ENCODE assay signal across 9 cellular contexts in genomic region chr1:201501144-201501543, GRCh38. TPM values are rescaled to one million over a fixed set of nuclear protein-coding genes. Genes with fewer than 3 reads are reported as not detected.
DNase-seq lines count a peak whose midpoint lies in the region; ATAC-seq and TF ChIP-seq lines count a peak whose summit lies in the region.
"Had no signal": no experiment of that assay in that cellular context is flagged by ENCODE, and none has a peak within 500 bp of the region (broad histone marks: within the 10 kb centered on the region; RNA-seq: fewer than 3 reads in every experiment).

No MANE protein-coding gene starts in this region.

- TF ChIP-seq CTCF in heart right ventricle (IDR thresholded peaks at IDR 0.05), result no peak
- TF ChIP-seq CTCF in esophagus muscularis mucosa (IDR thresholded peaks at IDR 0.05), result no peak
- no peak for TF ChIP-seq CTCF in neural progenitor cell (IDR thresholded peaks at IDR 0.05)
- TF ChIP-seq CTCF in uterus (IDR thresholded peaks at IDR 0.05), result no peak

- peak overlapping the region; percentile 60 for H3K27ac Mint-ChIP-seq in neural progenitor cell

- TF ChIP-seq POLR2A in esophagus muscularis mucosa (IDR thresholded peaks at IDR 0.05; ENCODE audit: low read depth) (no peak), uterus (IDR thresholded peaks at IDR 0.05) (no peak)

- intact Hi-C loops in heart right ventricle (cut with DNase I) (no loop called here), cardiac septum (cut with DNase I) (no loop called here), esophagus muscularis mucosa (cut with DNase I) (no loop called here), uterus (cut with DNase I; ENCODE audit: low total_unique reads) (no loop called here)

- no peak for DNase-seq in heart right ventricle
- DNase-seq in cardiac septum (ENCODE audit: low spot score), result no peak
- DNase-seq in esophagus muscularis mucosa (ENCODE audit: extremely low spot score), result no peak
- DNase-seq in neural progenitor cell (ENCODE audit: low spot score), result no peak
- DNase-seq in uterus, result peak in 1 of 2 donors; percentile 78
- DNase-seq in MV-4-11 (lab: John Stamatoyannopoulos, UW), result no peak
- DNase-seq in Ammon's horn (ENCODE audit: low spot score), result no peak
- DNase-seq: central memory CD4-positive, alpha-beta T cell had no signal

- peaks cover 3 to 96% (median 77%) of the 10 kb centered on the region in 9 donors for H3K4me1 ChIP-seq in heart right ventricle
- peaks cover 82 to 100% (median 98%) of the 10 kb centered on the region in 4 donors for H3K4me1 ChIP-seq in esophagus muscularis mucosa
- peaks cover 40% of the 10 kb centered on the region for H3K4me1 ChIP-seq in neural progenitor cell
- peaks cover 15 to 18% of the 10 kb centered on the region in 2 donors for H3K4me1 ChIP-seq in uterus

- ATAC-seq in heart right ventricle (no peak), GM21526 (IDR thresholded peaks at IDR 0.05; ENCODE audit: low FRiP score, unreplicated experiment) (no peak)

- H3K27me3 ChIP-seq in heart right ventricle (no peaks in the 10 kb centered on the region), esophagus muscularis mucosa (no peaks in the 10 kb centered on the region), neural progenitor cell (peaks cover 4% of the 10 kb centered on the region), uterus (no peaks in the 10 kb centered on the region)

- H3F3A ChIP-seq in neural progenitor cell (ENCODE audit: low read depth), result peaks cover 33% of the 10 kb centered on the region

- H3K9me3 ChIP-seq in heart right ventricle (no peaks in the 10 kb centered on the region), esophagus muscularis mucosa (no peaks in the 10 kb centered on the region), neural progenitor cell (ENCODE audit: low read depth) (no peaks in the 10 kb centered on the region), uterus (no peaks in the 10 kb centered on the region)

- no peaks in the 10 kb centered on the region for H3K9me3 Mint-ChIP-seq in neural progenitor cell

- peak overlapping the region in 9 of 10 donors; percentile 3 to 96 (median 77) for H3K27ac ChIP-seq in heart right ventricle
- H3K27ac ChIP-seq in esophagus muscularis mucosa (replicated peaks in 1 of 4), result peak overlapping the region; percentile 93 to 99 (median 97)
- H3K27ac ChIP-seq in neural progenitor cell, result no peak overlapping the region
- peak overlapping the region; percentile 97 to 99 for H3K27ac ChIP-seq in uterus

- peaks cover 54% of the 10 kb centered on the region for H3K4me1 Mint-ChIP-seq in neural progenitor cell

- WGBS in heart right ventricle, 2 donors, result 83 to 92% methylated on average over 8 of the region's 8 CpGs
- 74% methylated on average over 5 of the region's 8 CpGs for WGBS in esophagus muscularis mucosa

- H3K4me2 ChIP-seq in neural progenitor cell, result peak overlapping the region; percentile 45

- H3K27me3 Mint-ChIP-seq in neural progenitor cell (ENCODE audit: insufficient read depth, low read depth), result peaks cover 9% of the 10 kb centered on the region

- no peaks in the 10 kb centered on the region for H3K36me3 Mint-ChIP-seq in neural progenitor cell

- H3K36me3 ChIP-seq in heart right ventricle (peaks cover 0 to 25% (median 0%) of the 10 kb centered on the region in 9 donors), esophagus muscularis mucosa (peaks cover 0 to 10% (median 6%) of the 10 kb centered on the region in 4 donors), neural progenitor cell (no peaks in the 10 kb centered on the region), uterus (no peaks in the 10 kb centered on the region)

- H3K9ac ChIP-seq in neural progenitor cell, result no peak overlapping the region

- TF ChIP-seq EP300 in esophagus muscularis mucosa (IDR thresholded peaks at IDR 0.05), result peak; percentile 41

- H3K4me3 ChIP-seq in heart right ventricle, result no peak overlapping the region
- H3K4me3 ChIP-seq in esophagus muscularis mucosa, result peak overlapping the region; percentile 24 to 88 (median 80)
- H3K4me3 ChIP-seq in neural progenitor cell, result no peak overlapping the region
- peak overlapping the region; percentile 25 to 93 for H3K4me3 ChIP-seq in uterus

- H3K4me3 Mint-ChIP-seq in neural progenitor cell, result no peak overlapping the region

- H4K20me1 ChIP-seq in neural progenitor cell (ENCODE audit: low read depth), result no peaks in the 10 kb centered on the region

- H2AFZ ChIP-seq in neural progenitor cell (replicated peaks), result no peak overlapping the region

- H3K79me2 ChIP-seq in neural progenitor cell (ENCODE audit: low read depth), result no peaks in the 10 kb centered on the region

RNA-seq across cellular contexts. Expression of gene CSRP1, which starts 5.8 kb away (rescaled TPM):
- total RNA-seq in heart right ventricle (100 to 1,000 TPM in 1 of 10 donors, 10 to 100 TPM in 9; 48.1 to 103 (median 58.9) TPM), cardiac septum (71.7 TPM), esophagus muscularis mucosa (1,000 to 10,000 TPM; 3,645 to 7,984 (median 5,321) TPM), neural progenitor cell (ENCODE audit: low replicate concordance) (2.5 and 4.1 TPM in 2 replicates), uterus (1,000 to 10,000 TPM in 3 of 4 donors, 100 to 1,000 TPM in 1; 913 to 2,516 (median 1,349) TPM)
- 100 to 1,000 TPM in 1 of 2 donors, 10 to 100 TPM in 1; 74.5 to 104 TPM for polyA plus RNA-seq in heart right ventricle

RNA-seq across cellular contexts. Expression of gene PHLDA3, which starts 32.2 kb away (rescaled TPM):
- 10 to 100 TPM; 14.4 to 40.0 (median 23.6) TPM for total RNA-seq in heart right ventricle
- polyA plus RNA-seq in heart right ventricle, result 10 to 100 TPM; 20.8 to 35.6 TPM
- 44.6 TPM for total RNA-seq in cardiac septum
- total RNA-seq in esophagus muscularis mucosa, result 100 to 1,000 TPM in 2 of 4 donors, 10 to 100 TPM in 2; 63.5 to 158 (median 106) TPM
- 1.9 and 11.8 TPM in 2 replicates for total RNA-seq in neural progenitor cell (ENCODE audit: low replicate concordance)
- total RNA-seq in uterus, result 10 to 100 TPM; 14.4 to 80.2 (median 43.7) TPM

RNA-seq across cellular contexts. Expression of gene NAV1, which starts 37.8 kb away (rescaled TPM):
- total RNA-seq in heart right ventricle (100 to 1,000 TPM in 3 of 10 donors, 10 to 100 TPM in 7; 29.5 to 111 (median 89.0) TPM), cardiac septum (86.6 TPM), esophagus muscularis mucosa (10 to 100 TPM; 12.9 to 35.5 (median 21.9) TPM), neural progenitor cell (ENCODE audit: low replicate concordance) (60.7 and 83.0 TPM in 2 replicates), uterus (10 to 100 TPM; 25.1 to 86.1 (median 58.5) TPM)
- 10 to 100 TPM; 13.7 to 61.5 TPM for polyA plus RNA-seq in heart right ventricle

Comparison
In these comparisons a context has a peak if more than half of its experiments do, and no peak if none do; other contexts are left out.
1. H3K4me3 ChIP-seq: peak in esophagus muscularis mucosa (4 of 4) and uterus (2 of 2); none in heart right ventricle (0 of 10) and neural progenitor cell (single experiment).